In the genomic region with DNA sequence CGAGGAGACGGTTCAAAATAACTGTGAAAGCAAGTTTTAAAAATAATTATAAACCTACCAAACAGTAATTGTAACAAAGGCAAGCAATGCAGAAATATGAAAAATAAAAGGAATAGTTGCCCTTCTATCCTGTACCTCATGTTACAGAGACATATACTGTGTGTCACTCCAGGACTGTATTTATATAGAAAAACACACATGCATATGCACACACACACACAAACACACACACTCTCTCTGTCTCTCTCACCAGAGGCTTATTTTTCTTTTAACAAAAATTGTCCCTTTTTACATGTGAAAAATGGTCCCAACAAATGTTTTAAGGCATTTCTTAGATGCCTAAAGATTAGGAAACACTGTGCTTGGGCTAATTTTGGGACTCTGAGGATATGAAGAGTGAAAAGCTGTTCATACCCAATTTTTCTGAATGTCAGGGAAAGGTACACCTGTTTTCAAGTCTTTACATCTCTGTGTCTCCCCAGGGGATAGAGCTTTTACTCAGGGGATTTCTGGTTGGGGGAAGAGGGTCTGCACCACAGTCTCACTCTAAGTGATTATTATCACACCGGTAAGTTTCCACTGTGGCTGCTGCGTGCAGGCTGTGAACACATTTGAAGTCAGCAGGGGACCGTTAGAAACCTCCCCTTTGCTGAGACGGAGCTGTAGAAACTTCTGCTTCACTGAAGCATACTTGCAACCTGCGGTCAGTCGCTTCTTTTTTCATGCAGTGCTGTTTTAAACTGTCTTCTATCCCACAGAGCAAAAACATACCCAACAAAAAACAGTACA, we compare ENCODE assay signal across 8 cellular contexts. TPM values are rescaled to one million over a fixed set of nuclear protein-coding genes. Genes with fewer than 3 reads are reported as not detected.
DNase-seq lines count a peak whose midpoint lies in the region; ATAC-seq and TF ChIP-seq lines count a peak whose summit lies in the region.

No MANE protein-coding gene starts in this region.

- no peak for TF ChIP-seq CTCF in GM12864 (IDR thresholded peaks at IDR 0.05; ENCODE audit: low read depth, low read length, missing control alignments)
- no peak for TF ChIP-seq CTCF in neural crest cell (conservative IDR thresholded peaks at IDR 0.05)

- no peaks in the 10 kb centered on the region for H3K9me3 ChIP-seq in SJCRH30 (replicated peaks)

- no peaks in the 10 kb centered on the region for H3K36me3 ChIP-seq in SJCRH30

- H3K27me3 Mint-ChIP-seq in neural crest cell (ENCODE audit: low read depth): no peaks in the 10 kb centered on the region

- no peaks in the 10 kb centered on the region for H3K9me3 Mint-ChIP-seq in neural crest cell

- no peak overlapping the region for H3K4me3 Mint-ChIP-seq in neural crest cell

- H3K4me3 ChIP-seq in GM12864 (ENCODE audit: low read depth, low read length): peak overlapping the region; percentile 4; the same call in 1 of the 2 replicates
- no peak overlapping the region for H3K4me3 ChIP-seq in SJCRH30

- in situ Hi-C loops in KBM-7 (cut with MboI; ENCODE audit: low pct_unique_long_range_greater_than_20kb, low sequenced_read_pairs): no loop called here

- intact Hi-C loops in sciatic nerve (cut with DNase I): no loop called here

- H3K27ac Mint-ChIP-seq in neural crest cell (ENCODE audit: unreplicated experiment): peak overlapping the region; percentile 2

- no peaks in the 10 kb centered on the region for H3K36me3 Mint-ChIP-seq in neural crest cell (ENCODE audit: low read depth)

- H3K27ac ChIP-seq in SJCRH30: no peak overlapping the region

- H3K4me1 Mint-ChIP-seq in neural crest cell: peaks cover 25% of the 10 kb centered on the region

- H3K27me3 ChIP-seq in SJCRH30: no peaks in the 10 kb centered on the region

- H3K4me1 ChIP-seq in SJCRH30: peaks cover 8% of the 10 kb centered on the region

- peak; percentile 93 for ATAC-seq in GM21576 (IDR thresholded peaks at IDR 0.05; ENCODE audit: unreplicated experiment)
- no peak for ATAC-seq in sciatic nerve

- DNase-seq in GM12864 (ENCODE audit: low read depth) (peak; percentile 98), KBM-7 (peak; percentile 79), neural crest cell (ENCODE audit: low read depth, low spot score) (no peak), SJCRH30 (no peak), NCI-H446 (lab: John Stamatoyannopoulos, UW) (no peak), sciatic nerve (ENCODE audit: low spot score) (no peak)
- peak; percentile 38 for DNase-seq in activated T-cell treated with anti-CD3 and anti-CD28 coated beads, Interleukin-2, amount 50 U/mL, for 1 hour

RNA-seq across cellular contexts. Expression of a gene that starts 51.4 kb away (rescaled TPM):
- 28.8 and 29.0 TPM in 2 replicates for total RNA-seq in neural crest cell
- 24.7 and 28.2 TPM in 2 replicates for total RNA-seq in SJCRH30 (2014; rRNA removed; shearing (Covaris generic))
- 27.6 TPM for total RNA-seq in sciatic nerve

Comparison
In these comparisons a context has a peak if more than half of its experiments do, and no peak if none do; other contexts are left out.
1. DNase-seq: peak in GM12864 (single experiment), KBM-7 (single experiment) and activated T-cell treated with anti-CD3 and anti-CD28 coated beads, Interleukin-2, amount 50 U/mL, for 1 hour (single experiment); none in neural crest cell (single experiment), SJCRH30 (0 of 2), NCI-H446 (0 of 2) and sciatic nerve (single experiment).